In the genomic region with DNA sequence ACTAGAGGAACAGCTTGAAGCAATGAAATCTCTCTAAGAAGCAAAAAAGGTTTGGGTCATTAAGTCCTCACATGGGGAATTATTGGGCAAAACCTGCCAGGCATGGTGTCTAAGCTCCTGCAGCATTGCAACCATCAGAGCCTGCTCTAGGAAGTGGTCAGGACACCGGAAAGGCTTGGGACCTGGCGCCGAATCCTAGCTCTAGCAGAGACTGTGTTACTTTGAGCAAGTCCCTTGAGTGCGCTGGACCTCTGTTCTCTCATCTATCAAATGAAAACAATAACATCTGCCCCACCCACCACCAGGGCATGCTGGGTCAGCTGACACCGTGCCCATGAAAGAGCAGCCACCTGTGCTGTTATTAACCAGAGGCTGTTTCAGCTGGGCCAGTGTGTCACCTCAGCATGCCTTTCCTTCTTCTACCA, we compare ENCODE assay signal across 1 cellular context.
TF ChIP-seq lines count a peak whose summit lies in the region.

No MANE protein-coding gene starts in this region.

TF ChIP-seq in HepG2, 621 proteins besides CTCF, POLR2A, EP300 and RAD21 (continued from another document and continues in another):
- TF ChIP-seq ZNF224 (CRISPR knock-in tag; IDR thresholded peaks at IDR 0.05) (no peak), YY1 (IDR thresholded peaks at IDR 0.05; ENCODE audit: insufficient read depth, insufficient replicate concordance, low read depth, low read length) (no peak), ZC3H4 (CRISPR knock-in tag; IDR thresholded peaks at IDR 0.05; ENCODE audit: borderline replicate concordance) (no peak), ZNF777 (CRISPR knock-in tag; IDR thresholded peaks at IDR 0.05) (no peak), CAMTA2 (CRISPR knock-in tag; IDR thresholded peaks at IDR 0.05; ENCODE audit: borderline replicate concordance) (no peak), TCF7 (IDR thresholded peaks at IDR 0.05; ENCODE audit: low read depth) (no peak), EHMT2 (IDR thresholded peaks at IDR 0.05; ENCODE audit: borderline replicate concordance, low read depth, low read length) (no peak), RXRB (CRISPR knock-in tag; IDR thresholded peaks at IDR 0.05; ENCODE audit: borderline replicate concordance) (no peak; the same call in 1 of the 2 replicates), AHR (CRISPR knock-in tag; IDR thresholded peaks at IDR 0.05) (0 out of 2 replicates have a peak, but pooled peaks have one; percentile 37), GABPA (IDR thresholded peaks at IDR 0.05; ENCODE audit: low read depth, low read length) (no peak), GABPA (CRISPR knock-in tag; IDR thresholded peaks at IDR 0.05; ENCODE audit: low read depth) (no peak), KAT7 (CRISPR knock-in tag; IDR thresholded peaks at IDR 0.05; ENCODE audit: borderline replicate concordance) (no peak; the same call in 1 of the 2 replicates), ZBTB21 (CRISPR knock-in tag; IDR thresholded peaks at IDR 0.05) (no peak), SMAD9 (CRISPR knock-in tag; IDR thresholded peaks at IDR 0.05) (no peak), CEBPG (CRISPR knock-in tag; IDR thresholded peaks at IDR 0.05) (no peak), ZNF121 (CRISPR knock-in tag; IDR thresholded peaks at IDR 0.05) (no peak), KDM1A (CRISPR knock-in tag; IDR thresholded peaks at IDR 0.05) (no peak), IRF2 (CRISPR knock-in tag; IDR thresholded peaks at IDR 0.05) (no peak), MZF1 (CRISPR knock-in tag; IDR thresholded peaks at IDR 0.05; ENCODE audit: borderline replicate concordance) (no peak), ZNF337 (CRISPR knock-in tag; IDR thresholded peaks at IDR 0.05; ENCODE audit: borderline replicate concordance, low read depth) (no peak; the same call in 1 of the 2 replicates), SP5 (CRISPR knock-in tag; IDR thresholded peaks at IDR 0.05; ENCODE audit: borderline replicate concordance, low read depth) (peak; percentile 56; the same call in 1 of the 2 replicates), FOXO1 (CRISPR knock-in tag; IDR thresholded peaks at IDR 0.05) (no peak), KLF13 (CRISPR knock-in tag; IDR thresholded peaks at IDR 0.05) (no peak), ZSCAN22 (CRISPR knock-in tag; IDR thresholded peaks at IDR 0.05) (no peak), MYNN (CRISPR knock-in tag; IDR thresholded peaks at IDR 0.05; ENCODE audit: low read depth) (no peak), ZNF317 (CRISPR knock-in tag; IDR thresholded peaks at IDR 0.05) (no peak), SALL1 (CRISPR knock-in tag; IDR thresholded peaks at IDR 0.05) (no peak), ZNF713 (CRISPR knock-in tag; IDR thresholded peaks at IDR 0.05) (no peak), ZNF737 (CRISPR knock-in tag; IDR thresholded peaks at IDR 0.05; ENCODE audit: borderline replicate concordance) (no peak), RARA (CRISPR knock-in tag; IDR thresholded peaks at IDR 0.05) (0 out of 2 replicates have a peak, but pooled peaks have one; percentile 26), REPIN1 (CRISPR knock-in tag; IDR thresholded peaks at IDR 0.05; ENCODE audit: borderline replicate concordance, low read depth) (0 out of 2 replicates have a peak, but pooled peaks have one; percentile 31)
- TF ChIP-seq, protein P1, sequence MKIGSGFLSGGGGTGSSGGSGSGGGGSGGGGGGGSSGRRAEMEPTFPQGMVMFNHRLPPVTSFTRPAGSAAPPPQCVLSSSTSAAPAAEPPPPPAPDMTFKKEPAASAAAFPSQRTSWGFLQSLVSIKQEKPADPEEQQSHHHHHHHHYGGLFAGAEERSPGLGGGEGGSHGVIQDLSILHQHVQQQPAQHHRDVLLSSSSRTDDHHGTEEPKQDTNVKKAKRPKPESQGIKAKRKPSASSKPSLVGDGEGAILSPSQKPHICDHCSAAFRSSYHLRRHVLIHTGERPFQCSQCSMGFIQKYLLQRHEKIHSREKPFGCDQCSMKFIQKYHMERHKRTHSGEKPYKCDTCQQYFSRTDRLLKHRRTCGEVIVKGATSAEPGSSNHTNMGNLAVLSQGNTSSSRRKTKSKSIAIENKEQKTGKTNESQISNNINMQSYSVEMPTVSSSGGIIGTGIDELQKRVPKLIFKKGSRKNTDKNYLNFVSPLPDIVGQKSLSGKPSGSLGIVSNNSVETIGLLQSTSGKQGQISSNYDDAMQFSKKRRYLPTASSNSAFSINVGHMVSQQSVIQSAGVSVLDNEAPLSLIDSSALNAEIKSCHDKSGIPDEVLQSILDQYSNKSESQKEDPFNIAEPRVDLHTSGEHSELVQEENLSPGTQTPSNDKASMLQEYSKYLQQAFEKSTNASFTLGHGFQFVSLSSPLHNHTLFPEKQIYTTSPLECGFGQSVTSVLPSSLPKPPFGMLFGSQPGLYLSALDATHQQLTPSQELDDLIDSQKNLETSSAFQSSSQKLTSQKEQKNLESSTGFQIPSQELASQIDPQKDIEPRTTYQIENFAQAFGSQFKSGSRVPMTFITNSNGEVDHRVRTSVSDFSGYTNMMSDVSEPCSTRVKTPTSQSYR (CRISPR knock-in tag; IDR thresholded peaks at IDR 0.05; ENCODE audit: borderline replicate concordance) = no peak
- TF ChIP-seq, protein P2, sequence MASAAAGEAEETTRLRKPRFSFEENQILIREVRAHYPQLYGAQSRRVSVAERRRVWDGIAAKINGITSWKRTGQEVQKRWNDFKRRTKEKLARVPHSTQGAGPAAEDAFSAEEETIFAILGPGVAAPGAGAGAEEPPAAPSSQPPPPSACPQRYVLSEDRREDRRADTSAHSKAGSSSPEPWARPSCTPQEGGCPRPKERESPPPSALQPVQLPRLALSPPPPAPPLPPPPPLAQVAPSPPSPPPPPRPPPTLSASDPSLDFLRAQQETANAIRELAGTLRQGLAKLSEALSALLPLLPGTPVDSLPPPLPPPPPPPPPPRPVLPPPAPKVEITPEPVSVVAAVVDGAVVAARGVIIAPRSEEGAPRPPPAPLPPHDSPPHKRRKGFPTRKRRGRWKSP (CRISPR knock-in tag; IDR thresholded peaks at IDR 0.05) = no peak
- TF ChIP-seq, protein P3, sequence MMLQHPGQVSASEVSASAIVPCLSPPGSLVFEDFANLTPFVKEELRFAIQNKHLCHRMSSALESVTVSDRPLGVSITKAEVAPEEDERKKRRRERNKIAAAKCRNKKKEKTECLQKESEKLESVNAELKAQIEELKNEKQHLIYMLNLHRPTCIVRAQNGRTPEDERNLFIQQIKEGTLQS (CRISPR knock-in tag; IDR thresholded peaks at IDR 0.05) = no peak
- TF ChIP-seq, protein P4, sequence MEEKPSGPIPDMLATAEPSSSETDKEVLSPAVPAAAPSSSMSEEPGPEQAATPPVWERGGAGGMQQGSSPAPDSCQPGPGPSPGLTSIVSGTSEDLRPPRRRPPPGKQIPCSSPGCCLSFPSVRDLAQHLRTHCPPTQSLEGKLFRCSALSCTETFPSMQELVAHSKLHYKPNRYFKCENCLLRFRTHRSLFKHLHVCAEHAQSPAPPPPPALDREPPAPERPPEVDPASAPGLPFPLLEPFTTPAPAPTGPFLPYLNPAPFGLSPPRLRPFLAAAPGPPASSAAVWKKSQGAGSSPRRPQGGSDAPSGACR (CRISPR knock-in tag; IDR thresholded peaks at IDR 0.05) = no peak
- TF ChIP-seq, protein P5, sequence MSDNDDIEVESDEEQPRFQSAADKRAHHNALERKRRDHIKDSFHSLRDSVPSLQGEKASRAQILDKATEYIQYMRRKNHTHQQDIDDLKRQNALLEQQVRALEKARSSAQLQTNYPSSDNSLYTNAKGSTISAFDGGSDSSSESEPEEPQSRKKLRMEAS (IDR thresholded peaks at IDR 0.05) = peak; percentile 25; the same call in 1 of the 2 replicates
- TF ChIP-seq, protein P6, sequence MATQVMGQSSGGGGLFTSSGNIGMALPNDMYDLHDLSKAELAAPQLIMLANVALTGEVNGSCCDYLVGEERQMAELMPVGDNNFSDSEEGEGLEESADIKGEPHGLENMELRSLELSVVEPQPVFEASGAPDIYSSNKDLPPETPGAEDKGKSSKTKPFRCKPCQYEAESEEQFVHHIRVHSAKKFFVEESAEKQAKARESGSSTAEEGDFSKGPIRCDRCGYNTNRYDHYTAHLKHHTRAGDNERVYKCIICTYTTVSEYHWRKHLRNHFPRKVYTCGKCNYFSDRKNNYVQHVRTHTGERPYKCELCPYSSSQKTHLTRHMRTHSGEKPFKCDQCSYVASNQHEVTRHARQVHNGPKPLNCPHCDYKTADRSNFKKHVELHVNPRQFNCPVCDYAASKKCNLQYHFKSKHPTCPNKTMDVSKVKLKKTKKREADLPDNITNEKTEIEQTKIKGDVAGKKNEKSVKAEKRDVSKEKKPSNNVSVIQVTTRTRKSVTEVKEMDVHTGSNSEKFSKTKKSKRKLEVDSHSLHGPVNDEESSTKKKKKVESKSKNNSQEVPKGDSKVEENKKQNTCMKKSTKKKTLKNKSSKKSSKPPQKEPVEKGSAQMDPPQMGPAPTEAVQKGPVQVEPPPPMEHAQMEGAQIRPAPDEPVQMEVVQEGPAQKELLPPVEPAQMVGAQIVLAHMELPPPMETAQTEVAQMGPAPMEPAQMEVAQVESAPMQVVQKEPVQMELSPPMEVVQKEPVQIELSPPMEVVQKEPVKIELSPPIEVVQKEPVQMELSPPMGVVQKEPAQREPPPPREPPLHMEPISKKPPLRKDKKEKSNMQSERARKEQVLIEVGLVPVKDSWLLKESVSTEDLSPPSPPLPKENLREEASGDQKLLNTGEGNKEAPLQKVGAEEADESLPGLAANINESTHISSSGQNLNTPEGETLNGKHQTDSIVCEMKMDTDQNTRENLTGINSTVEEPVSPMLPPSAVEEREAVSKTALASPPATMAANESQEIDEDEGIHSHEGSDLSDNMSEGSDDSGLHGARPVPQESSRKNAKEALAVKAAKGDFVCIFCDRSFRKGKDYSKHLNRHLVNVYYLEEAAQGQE (IDR thresholded peaks at IDR 0.05; ENCODE audit: borderline replicate concordance in 1 of 2, low read depth in 1 of 2, low read length in 2 of 2) = no peak
- TF ChIP-seq, protein P7, sequence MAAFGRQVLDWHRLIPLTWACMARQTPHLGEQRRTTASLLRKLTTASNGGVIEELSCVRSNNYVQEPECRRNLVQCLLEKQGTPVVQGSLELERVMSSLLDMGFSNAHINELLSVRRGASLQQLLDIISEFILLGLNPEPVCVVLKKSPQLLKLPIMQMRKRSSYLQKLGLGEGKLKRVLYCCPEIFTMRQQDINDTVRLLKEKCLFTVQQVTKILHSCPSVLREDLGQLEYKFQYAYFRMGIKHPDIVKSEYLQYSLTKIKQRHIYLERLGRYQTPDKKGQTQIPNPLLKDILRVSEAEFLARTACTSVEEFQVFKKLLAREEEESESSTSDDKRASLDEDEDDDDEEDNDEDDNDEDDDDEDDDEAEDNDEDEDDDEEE (CRISPR knock-in tag; IDR thresholded peaks at IDR 0.05) = no peak
- TF ChIP-seq, protein P8, sequence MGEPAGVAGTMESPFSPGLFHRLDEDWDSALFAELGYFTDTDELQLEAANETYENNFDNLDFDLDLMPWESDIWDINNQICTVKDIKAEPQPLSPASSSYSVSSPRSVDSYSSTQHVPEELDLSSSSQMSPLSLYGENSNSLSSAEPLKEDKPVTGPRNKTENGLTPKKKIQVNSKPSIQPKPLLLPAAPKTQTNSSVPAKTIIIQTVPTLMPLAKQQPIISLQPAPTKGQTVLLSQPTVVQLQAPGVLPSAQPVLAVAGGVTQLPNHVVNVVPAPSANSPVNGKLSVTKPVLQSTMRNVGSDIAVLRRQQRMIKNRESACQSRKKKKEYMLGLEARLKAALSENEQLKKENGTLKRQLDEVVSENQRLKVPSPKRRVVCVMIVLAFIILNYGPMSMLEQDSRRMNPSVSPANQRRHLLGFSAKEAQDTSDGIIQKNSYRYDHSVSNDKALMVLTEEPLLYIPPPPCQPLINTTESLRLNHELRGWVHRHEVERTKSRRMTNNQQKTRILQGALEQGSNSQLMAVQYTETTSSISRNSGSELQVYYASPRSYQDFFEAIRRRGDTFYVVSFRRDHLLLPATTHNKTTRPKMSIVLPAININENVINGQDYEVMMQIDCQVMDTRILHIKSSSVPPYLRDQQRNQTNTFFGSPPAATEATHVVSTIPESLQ (CRISPR knock-in tag; conservative IDR thresholded peaks at IDR 0.05) = 0 out of 2 replicates have a peak, but pooled peaks have one; percentile 27
- TF ChIP-seq, protein P9, sequence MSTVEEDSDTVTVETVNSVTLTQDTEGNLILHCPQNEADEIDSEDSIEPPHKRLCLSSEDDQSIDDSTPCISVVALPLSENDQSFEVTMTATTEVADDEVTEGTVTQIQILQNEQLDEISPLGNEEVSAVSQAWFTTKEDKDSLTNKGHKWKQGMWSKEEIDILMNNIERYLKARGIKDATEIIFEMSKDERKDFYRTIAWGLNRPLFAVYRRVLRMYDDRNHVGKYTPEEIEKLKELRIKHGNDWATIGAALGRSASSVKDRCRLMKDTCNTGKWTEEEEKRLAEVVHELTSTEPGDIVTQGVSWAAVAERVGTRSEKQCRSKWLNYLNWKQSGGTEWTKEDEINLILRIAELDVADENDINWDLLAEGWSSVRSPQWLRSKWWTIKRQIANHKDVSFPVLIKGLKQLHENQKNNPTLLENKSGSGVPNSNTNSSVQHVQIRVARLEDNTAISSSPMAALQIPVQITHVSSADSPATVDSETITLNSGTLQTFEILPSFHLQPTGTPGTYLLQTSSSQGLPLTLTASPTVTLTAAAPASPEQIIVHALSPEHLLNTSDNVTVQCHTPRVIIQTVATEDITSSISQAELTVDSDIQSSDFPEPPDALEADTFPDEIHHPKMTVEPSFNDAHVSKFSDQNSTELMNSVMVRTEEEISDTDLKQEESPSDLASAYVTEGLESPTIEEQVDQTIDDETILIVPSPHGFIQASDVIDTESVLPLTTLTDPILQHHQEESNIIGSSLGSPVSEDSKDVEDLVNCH (CRISPR knock-in tag; IDR thresholded peaks at IDR 0.05) = no peak
- TF ChIP-seq, protein P10, sequence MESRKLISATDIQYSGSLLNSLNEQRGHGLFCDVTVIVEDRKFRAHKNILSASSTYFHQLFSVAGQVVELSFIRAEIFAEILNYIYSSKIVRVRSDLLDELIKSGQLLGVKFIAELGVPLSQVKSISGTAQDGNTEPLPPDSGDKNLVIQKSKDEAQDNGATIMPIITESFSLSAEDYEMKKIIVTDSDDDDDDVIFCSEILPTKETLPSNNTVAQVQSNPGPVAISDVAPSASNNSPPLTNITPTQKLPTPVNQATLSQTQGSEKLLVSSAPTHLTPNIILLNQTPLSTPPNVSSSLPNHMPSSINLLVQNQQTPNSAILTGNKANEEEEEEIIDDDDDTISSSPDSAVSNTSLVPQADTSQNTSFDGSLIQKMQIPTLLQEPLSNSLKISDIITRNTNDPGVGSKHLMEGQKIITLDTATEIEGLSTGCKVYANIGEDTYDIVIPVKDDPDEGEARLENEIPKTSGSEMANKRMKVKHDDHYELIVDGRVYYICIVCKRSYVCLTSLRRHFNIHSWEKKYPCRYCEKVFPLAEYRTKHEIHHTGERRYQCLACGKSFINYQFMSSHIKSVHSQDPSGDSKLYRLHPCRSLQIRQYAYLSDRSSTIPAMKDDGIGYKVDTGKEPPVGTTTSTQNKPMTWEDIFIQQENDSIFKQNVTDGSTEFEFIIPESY (CRISPR knock-in tag; IDR thresholded peaks at IDR 0.05) = 0 out of 2 replicates have a peak, but pooled peaks have one; percentile 47
- TF ChIP-seq, protein P11, sequence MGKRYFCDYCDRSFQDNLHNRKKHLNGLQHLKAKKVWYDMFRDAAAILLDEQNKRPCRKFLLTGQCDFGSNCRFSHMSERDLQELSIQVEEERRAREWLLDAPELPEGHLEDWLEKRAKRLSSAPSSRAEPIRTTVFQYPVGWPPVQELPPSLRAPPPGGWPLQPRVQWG (CRISPR knock-in tag; IDR thresholded peaks at IDR 0.05; ENCODE audit: borderline replicate concordance, low read depth) = no peak
- TF ChIP-seq, protein P12, sequence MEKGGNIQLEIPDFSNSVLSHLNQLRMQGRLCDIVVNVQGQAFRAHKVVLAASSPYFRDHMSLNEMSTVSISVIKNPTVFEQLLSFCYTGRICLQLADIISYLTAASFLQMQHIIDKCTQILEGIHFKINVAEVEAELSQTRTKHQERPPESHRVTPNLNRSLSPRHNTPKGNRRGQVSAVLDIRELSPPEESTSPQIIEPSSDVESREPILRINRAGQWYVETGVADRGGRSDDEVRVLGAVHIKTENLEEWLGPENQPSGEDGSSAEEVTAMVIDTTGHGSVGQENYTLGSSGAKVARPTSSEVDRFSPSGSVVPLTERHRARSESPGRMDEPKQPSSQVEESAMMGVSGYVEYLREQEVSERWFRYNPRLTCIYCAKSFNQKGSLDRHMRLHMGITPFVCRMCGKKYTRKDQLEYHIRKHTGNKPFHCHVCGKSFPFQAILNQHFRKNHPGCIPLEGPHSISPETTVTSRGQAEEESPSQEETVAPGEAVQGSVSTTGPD (CRISPR knock-in tag; IDR thresholded peaks at IDR 0.05) = no peak
